In genomic region chr4:48047421-48047844, GRCh38 we compare ENCODE assay signal across 9 cellular contexts. TPM values are rescaled to one million over a fixed set of nuclear protein-coding genes. Genes with fewer than 3 reads are reported as not detected.
DNase-seq lines count a peak whose midpoint lies in the region; ATAC-seq and TF ChIP-seq lines count a peak whose summit lies in the region.
"Had no signal": no experiment of that assay in that cellular context is flagged by ENCODE, and none has a peak within 500 bp of the region (broad histone marks: within the 10 kb centered on the region; RNA-seq: fewer than 3 reads in every experiment).

No MANE protein-coding gene starts in this region.

- H3K9me3 ChIP-seq in endodermal cell (ENCODE audit: control insufficient read depth, low read length) = no peaks in the 10 kb centered on the region

- TF ChIP-seq CTCF in GM20000 (IDR thresholded peaks at IDR 0.05; ENCODE audit: extremely low read depth, missing control alignments) (no peak), endodermal cell (conservative IDR thresholded peaks at IDR 0.05) (no peak)

- ATAC-seq in left ventricle myocardium superior = peak; percentile 45

- no peaks in the 10 kb centered on the region for H3K36me3 ChIP-seq in endodermal cell (ENCODE audit: control insufficient read depth, insufficient read depth, low read length)

- H3K9ac ChIP-seq in endodermal cell (ENCODE audit: extremely low read depth, low read length, poor library complexity, severe bottlenecking) = no peak overlapping the region

- DNase-seq in AML-193 (lab: John Stamatoyannopoulos, UW) (peak; percentile 53 to 65), GM20000 (ENCODE audit: low spot score) (peak; percentile 65), HT1080 (ENCODE audit: low read depth) (peak; percentile 59), left ventricle myocardium superior (no peak), substantia nigra (lab: John Stamatoyannopoulos, UW) (no peak), endodermal cell (no peak)
- DNase-seq in activated CD4-positive, alpha-beta T cell treated with anti-CD3 and anti-CD28 coated beads, Interleukin-2, amount 50 U/mL, for 48 hours = peak; percentile 77 to 85
- DNase-seq in stimulated activated CD8-positive, alpha-beta memory T cell treated with anti-CD3 and anti-CD28 coated beads, Interleukin-7, amount 100 ng/mL, for 4 hours (ENCODE audit: low read depth in 2 of 2) = peak; percentile 70 to 82

- no peaks in the 10 kb centered on the region for H3K9me3 Mint-ChIP-seq in endodermal cell

- H3K4me1 Mint-ChIP-seq in endodermal cell = peaks cover 18% of the 10 kb centered on the region

- H3K27ac ChIP-seq in substantia nigra (ENCODE audit: low read depth, low read length, poor library complexity, severe bottlenecking) = no peak overlapping the region
- no peak overlapping the region for H3K27ac ChIP-seq in endodermal cell (ENCODE audit: low read depth, low read length)

- intact Hi-C loops in left ventricle myocardium superior (cut with micrococcal nuclease) = no loop called here

- whole genome bisulfite sequencing in endodermal cell (ENCODE audit: insufficient coverage in 1 of 2, insufficient read length in 1 of 2), 2 experiments = 80 to 81% methylated on average over 2 to 3 of the region's 3 CpGs

- no peaks in the 10 kb centered on the region for H3K36me3 Mint-ChIP-seq in endodermal cell (ENCODE audit: low read depth)

- H3K27me3 ChIP-seq in endodermal cell (ENCODE audit: control insufficient read depth, insufficient read depth, low read length, poor library complexity, severe bottlenecking) = peaks cover 33% of the 10 kb centered on the region

- H3K4me3 Mint-ChIP-seq in endodermal cell = no peak overlapping the region

- H3K4me1 ChIP-seq in endodermal cell (ENCODE audit: control insufficient read depth, insufficient read depth, low read length) = peaks cover 10% of the 10 kb centered on the region

- peaks cover 23% of the 10 kb centered on the region for H3K27me3 Mint-ChIP-seq in endodermal cell (ENCODE audit: insufficient read depth)

- no peak overlapping the region for H3K4me3 ChIP-seq in endodermal cell (ENCODE audit: low read length)

- H3K27ac Mint-ChIP-seq in endodermal cell = no peak overlapping the region

RNA-seq across cellular contexts. Expression of gene NIPAL1, which starts 30.9 kb away (rescaled TPM):
- 2.1 and 3.8 TPM in 2 replicates for total RNA-seq in HT1080 (2014; rRNA removed; shearing (Covaris generic))
- 5.3 and 5.5 TPM in 2 replicates for polyA plus RNA-seq in HT1080 (2015; cell fraction: cytosol; rRNA removed)
- 3.6 and 3.9 TPM in 2 replicates for polyA plus RNA-seq in HT1080 (2015; cell fraction: nucleus; rRNA removed)
- total RNA-seq in left ventricle myocardium superior (0.07 TPM), endodermal cell (1 to 10 TPM; 3.4 to 8.4 TPM)
- 0.96 TPM for polyA plus RNA-seq in endodermal cell (2013, experiment 1 of 2)
- 1.1 TPM for polyA plus RNA-seq in endodermal cell (2013, experiment 2 of 2)

RNA-seq across cellular contexts. Expression of gene CNGA1, which starts 31.0 kb away (rescaled TPM):
- total RNA-seq in HT1080 (2014; rRNA removed; shearing (Covaris generic)) = 0.17 TPM in 1 of 2 replicates, not detected in the other
- polyA plus RNA-seq in HT1080 (2015; cell fraction: cytosol; rRNA removed) = 0.02 TPM in 1 of 2 replicates, not detected in the other
- polyA plus RNA-seq in HT1080 (2015; cell fraction: nucleus; rRNA removed) = 0.08 TPM in 1 of 2 replicates, not detected in the other
- total RNA-seq in left ventricle myocardium superior (not detected), endodermal cell (under 1 TPM in 1 of 2 donors, not detected in 1; 0.24 TPM)
- 0.25 TPM for polyA plus RNA-seq in endodermal cell (2013, experiment 1 of 2)
- polyA plus RNA-seq in endodermal cell (2013, experiment 2 of 2) = 0.62 TPM
- polyA plus RNA-seq: AG04450 had no signal

Comparison
In these comparisons a context has a peak if more than half of its experiments do, and no peak if none do; other contexts are left out.
1. DNase-seq: peak in AML-193 (2 of 2), GM20000 (single experiment), HT1080 (single experiment), activated CD4-positive, alpha-beta T cell treated with anti-CD3 and anti-CD28 coated beads, Interleukin-2, amount 50 U/mL, for 48 hours (2 of 2) and stimulated activated CD8-positive, alpha-beta memory T cell treated with anti-CD3 and anti-CD28 coated beads, Interleukin-7, amount 100 ng/mL, for 4 hours (2 of 2); none in left ventricle myocardium superior (single experiment), substantia nigra (0 of 49) and endodermal cell (single experiment).